25 cellular contexts compared by ENCODE assay signal in genomic region chr17:46090871-46091270, GRCh38.
"Had no signal": no experiment of that assay in that cellular context is flagged by ENCODE, and none has a peak within 500 bp of the region (broad histone marks: within the 10 kb centered on the region; RNA-seq: fewer than 3 reads in every experiment).

No MANE protein-coding gene starts in this region.

- H3K27me3 Mint-ChIP-seq: naive B cell; stimulated activated naive B cell treated with anti-CD40 and anti-IgM and Interleukin-4, amounts not matched to agents 10 μg/mL and 1 μg/mL and 100 μg/mL, for 72 hours; stimulated activated naive CD8-positive, alpha-beta T cell treated with anti-CD3 and anti-CD28 coated beads, Interleukin-15, amount 100 ng/mL, for 72 hours; type B pancreatic cell had no signal

- DNase-seq: islet precursor cell; left ventricle myocardium inferior; mesendoderm; naive B cell; occipital lobe; ovary; retina; right cardiac atrium; stimulated activated CD4-positive, alpha-beta T cell treated with anti-CD3 and anti-CD28 coated beads, Interleukin-12 subunit alpha, Interleukin-12 subunit beta, amount 100 ng/mL, for 4 hours; stimulated activated CD4-positive, alpha-beta T cell treated with anti-CD3 and anti-CD28 coated beads, Interleukin-15, amount 100 ng/mL, for 24 hours; stimulated activated CD4-positive, alpha-beta T cell treated with anti-CD3 and anti-CD28 coated beads, Interleukin-2, amount 100 ng/mL, for 24 hours; stimulated activated CD4-positive, alpha-beta T cell treated with anti-CD3 and anti-CD28 coated beads, Interleukin-4, amount 100 ng/mL, for 1 hour; stimulated activated naive B cell treated with anti-CD40 and anti-IgM and Interleukin-4, amounts not matched to agents 10 μg/mL and 1 μg/mL and 100 μg/mL, for 72 hours; stimulated activated naive CD8-positive, alpha-beta T cell treated with anti-CD3 and anti-CD28 coated beads, Interleukin-15, amount 100 ng/mL, for 72 hours had no signal

- H3K27me3 ChIP-seq: hepatocyte, ovary, tibial nerve, vagina had no signal

- H3K4me1 ChIP-seq: prostate gland had no signal

- H3K4me3 Mint-ChIP-seq: mesothelial cell of epicardium; naive B cell; nephron; neural crest cell; stimulated activated naive B cell treated with anti-CD40 and anti-IgM and Interleukin-4, amounts not matched to agents 10 μg/mL and 1 μg/mL and 100 μg/mL, for 72 hours; stimulated activated naive CD8-positive, alpha-beta T cell treated with anti-CD3 and anti-CD28 coated beads, Interleukin-15, amount 100 ng/mL, for 72 hours; type B pancreatic cell had no signal

- ATAC-seq: right cardiac atrium; sciatic nerve; stimulated activated naive B cell treated with anti-CD40 and anti-IgM and Interleukin-4, amounts not matched to agents 10 μg/mL and 1 μg/mL and 100 μg/mL, for 72 hours; stimulated activated naive CD8-positive, alpha-beta T cell treated with anti-CD3 and anti-CD28 coated beads, Interleukin-15, amount 100 ng/mL, for 72 hours had no signal

- H3K27ac ChIP-seq: hepatocyte, left ventricle myocardium inferior, ovary, prostate gland, skin epidermis, tibial nerve, vagina had no signal

- H3K4me2 ChIP-seq: hepatocyte had no signal

- H3K4me3 ChIP-seq: hepatocyte, left ventricle myocardium inferior, lung, ovary, prostate gland, skin epidermis, tibial nerve, vagina had no signal

- H3K27ac Mint-ChIP-seq: mesothelial cell of epicardium; naive B cell; nephron; stimulated activated naive B cell treated with anti-CD40 and anti-IgM and Interleukin-4, amounts not matched to agents 10 μg/mL and 1 μg/mL and 100 μg/mL, for 72 hours; type B pancreatic cell had no signal

- H3K9me3 Mint-ChIP-seq: mesothelial cell of epicardium; naive B cell; nephron; neural crest cell; stimulated activated naive B cell treated with anti-CD40 and anti-IgM and Interleukin-4, amounts not matched to agents 10 μg/mL and 1 μg/mL and 100 μg/mL, for 72 hours; stimulated activated naive CD8-positive, alpha-beta T cell treated with anti-CD3 and anti-CD28 coated beads, Interleukin-15, amount 100 ng/mL, for 72 hours; type B pancreatic cell had no signal

- H2AFZ ChIP-seq: hepatocyte had no signal

- H3K4me1 Mint-ChIP-seq: nephron had no signal

- H3K36me3 ChIP-seq: ovary, prostate gland had no signal

- H3K36me3 Mint-ChIP-seq: naive B cell had no signal

- H3K9me3 ChIP-seq: left ventricle myocardium inferior, ovary, prostate gland, tibial nerve, vagina had no signal
